8 cellular contexts compared by ENCODE assay signal in the genomic region with DNA sequence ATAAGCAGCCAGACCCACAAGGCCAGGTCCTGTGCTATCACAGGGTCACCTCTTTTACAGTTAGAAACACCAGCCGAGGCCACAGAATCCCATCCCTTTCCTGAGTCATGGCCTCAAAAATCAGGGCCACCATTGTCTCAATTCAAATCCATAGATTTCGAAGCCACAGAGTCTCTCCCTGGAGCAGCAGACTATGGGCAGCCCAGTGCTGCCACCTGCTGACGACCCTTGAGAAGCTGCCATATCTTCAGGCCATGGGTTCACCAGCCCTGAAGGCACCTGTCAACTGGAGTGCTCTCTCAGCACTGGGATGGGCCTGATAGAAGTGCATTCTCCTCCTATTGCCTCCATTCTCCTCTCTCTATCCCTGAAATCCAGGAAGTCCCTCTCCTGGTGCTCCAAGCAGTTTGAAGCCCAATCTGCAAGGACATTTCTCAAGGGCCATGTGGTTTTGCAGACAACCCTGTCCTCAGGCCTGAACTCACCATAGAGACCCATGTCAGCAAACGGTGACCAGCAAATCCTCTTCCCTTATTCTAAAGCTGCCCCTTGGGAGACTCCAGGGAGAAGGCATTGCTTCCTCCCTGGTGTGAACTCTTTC. TPM values are rescaled to one million over a fixed set of nuclear protein-coding genes. Genes with fewer than 3 reads are reported as not detected.
DNase-seq lines count a peak whose midpoint lies in the region; ATAC-seq and TF ChIP-seq lines count a peak whose summit lies in the region.

No MANE protein-coding gene starts in this region.

- ATAC-seq in Right ventricle myocardium inferior, result peak; percentile 61
- ATAC-seq in GM19351 (IDR thresholded peaks at IDR 0.05; ENCODE audit: unreplicated experiment), result no peak

- WGBS in prostate gland, result 37% methylated on average over 4 of the region's 4 CpGs

- H3K36me3 ChIP-seq in prostate gland (no peaks in the 10 kb centered on the region), uterus (no peaks in the 10 kb centered on the region)

- no peaks in the 10 kb centered on the region for H3K9me3 ChIP-seq in prostate gland
- no peaks in the 10 kb centered on the region for H3K9me3 ChIP-seq in uterus

- H3K4me1 ChIP-seq in prostate gland (replicated peaks), result no peaks in the 10 kb centered on the region
- H3K4me1 ChIP-seq in uterus, result no peaks in the 10 kb centered on the region

- intact Hi-C loops in Right ventricle myocardium inferior (cut with DNase I), result loop anchor here (1.0 to 5.0 kb wide), 2 partner anchors 382 to 592 kb away; no protein-coding TSS in a partner anchor
- intact Hi-C loops in prostate gland (cut with DNase I), result loop anchor here (5.0 to 10.0 kb wide), 2 partner anchors 382 to 589 kb away; no protein-coding TSS in a partner anchor
- intact Hi-C loops in uterus (cut with DNase I; ENCODE audit: low total_unique reads), result no loop called here

- DNase-seq in EL (peak; percentile 75), LoVo (ENCODE audit: low spot score) (peak; percentile 68), SK-N-DZ (ENCODE audit: low spot score) (peak; percentile 72), Right ventricle myocardium inferior (ENCODE audit: missing footprints) (peak; percentile 78), prostate gland (ENCODE audit: low spot score) (peak; percentile 61), uterus (peak; percentile 32 to 34)
- DNase-seq in activated naive CD4-positive, alpha-beta T cell treated with anti-CD3 and anti-CD28 coated beads, Interleukin-2, amount 50 U/mL, for 16 hours, result peak; percentile 64

- H3K4me3 ChIP-seq in prostate gland, result no peak overlapping the region
- H3K4me3 ChIP-seq in uterus, result no peak overlapping the region

- TF ChIP-seq POLR2A in prostate gland (IDR thresholded peaks at IDR 0.05), result no peak
- no peak for TF ChIP-seq POLR2A in uterus (IDR thresholded peaks at IDR 0.05)

- H3K27ac ChIP-seq in prostate gland, result no peak overlapping the region
- no peak overlapping the region for H3K27ac ChIP-seq in uterus

- H3K27me3 ChIP-seq in prostate gland (replicated peaks; ENCODE audit: insufficient read depth), result peaks cover 3% of the 10 kb centered on the region
- no peaks in the 10 kb centered on the region for H3K27me3 ChIP-seq in uterus

- peak; percentile 28 to 80 (median 74) for TF ChIP-seq CTCF in prostate gland (IDR thresholded peaks at IDR 0.05)
- TF ChIP-seq CTCF in uterus (IDR thresholded peaks at IDR 0.05), result peak; percentile 58 to 64 (median 63)

RNA-seq across cellular contexts. Expression of a gene that starts 39.6 kb away (rescaled TPM):
- polyA plus RNA-seq in SK-N-DZ (2014; cell fraction: cytosol; rRNA removed), result not detected in 2 replicates
- not detected in 2 replicates for polyA plus RNA-seq in SK-N-DZ (2014; cell fraction: nucleus; rRNA removed)
- total RNA-seq in Right ventricle myocardium inferior (not detected), prostate gland (1,000 to 10,000 TPM in 1 of 2 donors, 1 to 10 TPM in 1; 7.4 to 2,264 TPM), uterus (not detected)

RNA-seq across cellular contexts. Expression of a gene that starts 52.3 kb away (rescaled TPM):
- polyA plus RNA-seq in SK-N-DZ (2014; cell fraction: cytosol; rRNA removed), result 7.0 and 8.3 TPM in 2 replicates
- 13.1 and 15.3 TPM in 2 replicates for polyA plus RNA-seq in SK-N-DZ (2014; cell fraction: nucleus; rRNA removed)
- total RNA-seq in Right ventricle myocardium inferior (8.8 TPM), prostate gland (10 to 100 TPM; 19.1 to 27.1 TPM), uterus (10 to 100 TPM in 2 of 4 donors, 1 to 10 TPM in 2; 2.6 to 14.9 (median 7.1) TPM)
